ENCODE assay signal across 24 cellular contexts in genomic region chr13:99436013-99436412, GRCh38.
A peak's percentile ranks its signal among the peaks of the same experiment; 100 is the strongest.
DNase-seq lines count a peak whose midpoint lies in the region; ATAC-seq, FAIRE-seq and TF ChIP-seq lines count a peak whose summit lies in the region.
"Had no signal": no experiment of that assay in that cellular context is flagged by ENCODE, and none has a peak within 500 bp of the region (broad histone marks: within the 10 kb centered on the region; RNA-seq: fewer than 3 reads in every experiment).

No MANE protein-coding gene starts in this region.

- no peaks in the 10 kb centered on the region for H3K79me2 ChIP-seq in HepG2 (ENCODE audit: insufficient read depth, low read length)
- H3K79me2 ChIP-seq: parathyroid adenoma had no signal

- H3K9me3 ChIP-seq in HepG2 (ENCODE audit: low read length) (no peaks in the 10 kb centered on the region), right lobe of liver (no peaks in the 10 kb centered on the region), ascending aorta (no peaks in the 10 kb centered on the region)
- H3K9me3 ChIP-seq: upper lobe of left lung had no signal

- H3K9me3 Mint-ChIP-seq in T-cell: no peaks in the 10 kb centered on the region
- H3K9me3 Mint-ChIP-seq in dendritic cell treated with granulocyte-macrophage colony-stimulating factor and Interleukin-4, amounts not matched to agents 40 ng/mL and 50 ng/mL, for 4 days: no peaks in the 10 kb centered on the region
- H3K9me3 Mint-ChIP-seq in stimulated activated memory B cell treated with anti-CD40 and anti-IgM and Interleukin-4, amounts not matched to agents 10 μg/mL and 1 μg/mL and 100 μg/mL, for 72 hours: peaks cover 3% of the 10 kb centered on the region

- POLR2A ChIA-PET in HepG2 (lab: Yijun Ruan, JAX) (interaction anchor here (1.0 kb wide), 1 partner anchor 235 kb away, joined by 5 read pairs; the partner anchor contains the start of gene UBAC2), T-cell (lab: Charles Lee) (interaction anchor here (0.5 to 1.6 kb wide), 9 partner anchors 15 to 164 kb away, joined by 3 to 11 read pairs (median 3); no protein-coding TSS in a partner anchor)

- no TSS peak for BruUV-seq in HepG2 (replicated peaks; lab: Mats Ljungman, UMichigan)

- no peak overlapping the region for H3K9ac ChIP-seq in HepG2 (ENCODE audit: insufficient read depth, low read depth, low read length)
- H3K9ac ChIP-seq: parathyroid adenoma had no signal

- CTCF ChIA-PET in HepG2 (lab: Yijun Ruan, JAX; ENCODE audit: low intra/inter-chr PET ratio, low total read pairs): interaction anchor here (1.6 to 4.3 kb wide), 3 partner anchors 49 to 263 kb away, joined by 4 to 70 read pairs (median 45); no protein-coding TSS in a partner anchor
- CTCF ChIA-PET in T-cell (lab: Charles Lee): interaction anchor here (0.5 to 5.6 kb wide), 65 partner anchors 10 to 891 kb away, joined by 3 to 195 read pairs (median 5); partner anchors contain the start of genes TM9SF2 (in 2 of the 2), GPR18 (in 1 of the 2), GPR183 (in 1 of the 2) and UBAC2 (in 1 of the 2)

- no peaks in the 10 kb centered on the region for H4K20me1 ChIP-seq in HepG2 (ENCODE audit: insufficient read depth, low read length)

- no peak for FAIRE-seq in HepG2 (lab: Jason Lieb, UNC)
- FAIRE-seq: H1, HTR-8/SVneo had no signal

- H3K4me3 Mint-ChIP-seq in T-cell: peak overlapping the region in 1 of 3 donors; percentile 84
- no peak overlapping the region for H3K4me3 Mint-ChIP-seq in dendritic cell treated with granulocyte-macrophage colony-stimulating factor and Interleukin-4, amounts not matched to agents 40 ng/mL and 50 ng/mL, for 4 days
- no peak overlapping the region for H3K4me3 Mint-ChIP-seq in stimulated activated memory B cell treated with anti-CD40 and anti-IgM and Interleukin-4, amounts not matched to agents 10 μg/mL and 1 μg/mL and 100 μg/mL, for 72 hours

- H3K27ac ChIP-seq in HepG2 (ENCODE audit: extremely low read length, insufficient read depth, low read length) (no peak overlapping the region), right lobe of liver (no peak overlapping the region), ascending aorta (no peak overlapping the region)
- H3K27ac ChIP-seq: parathyroid adenoma, upper lobe of left lung had no signal

- ATAC-seq in HepG2 (no peak), right lobe of liver (no peak), T-cell (replicated peaks in 1 of 4) (no peak)
- ATAC-seq in stimulated activated memory B cell treated with anti-CD40 and anti-IgM and Interleukin-4, amounts not matched to agents 10 μg/mL and 1 μg/mL and 100 μg/mL, for 72 hours: no peak

- TF ChIP-seq RAD21 in HepG2 (CRISPR knock-in tag; IDR thresholded peaks at IDR 0.05): no peak

- no peak overlapping the region for H3K4me3 ChIP-seq in HepG2 (replicated peaks in 1 of 3; ENCODE audit: insufficient read depth in 1 of 3, low read depth in 2 of 3, low read length in 3 of 3)
- no peak overlapping the region for H3K4me3 ChIP-seq in right lobe of liver
- no peak overlapping the region for H3K4me3 ChIP-seq in ascending aorta
- H3K4me3 ChIP-seq: upper lobe of left lung had no signal

- H2AFZ ChIP-seq in HepG2 (ENCODE audit: low read length): no peak overlapping the region

- peaks cover 63 to 66% (median 63%) of the 10 kb centered on the region in 3 donors for H3K4me1 Mint-ChIP-seq in T-cell
- peaks cover 61% of the 10 kb centered on the region for H3K4me1 Mint-ChIP-seq in dendritic cell treated with granulocyte-macrophage colony-stimulating factor and Interleukin-4, amounts not matched to agents 40 ng/mL and 50 ng/mL, for 4 days (ENCODE audit: low read depth)
- peaks cover 78% of the 10 kb centered on the region for H3K4me1 Mint-ChIP-seq in stimulated activated memory B cell treated with anti-CD40 and anti-IgM and Interleukin-4, amounts not matched to agents 10 μg/mL and 1 μg/mL and 100 μg/mL, for 72 hours

- H3K36me3 Mint-ChIP-seq in T-cell: no peaks in the 10 kb centered on the region
- peaks cover 5% of the 10 kb centered on the region for H3K36me3 Mint-ChIP-seq in dendritic cell treated with granulocyte-macrophage colony-stimulating factor and Interleukin-4, amounts not matched to agents 40 ng/mL and 50 ng/mL, for 4 days (ENCODE audit: low read depth)
- no peaks in the 10 kb centered on the region for H3K36me3 Mint-ChIP-seq in stimulated activated memory B cell treated with anti-CD40 and anti-IgM and Interleukin-4, amounts not matched to agents 10 μg/mL and 1 μg/mL and 100 μg/mL, for 72 hours
- H3K36me3 Mint-ChIP-seq: brain had no signal

- peak; percentile 11 for DNase-seq in HepG2 (ENCODE audit: low spot score)
- no peak for DNase-seq in right lobe of liver
- no peak for DNase-seq in T-cell
- DNase-seq in NCI-H526 treated with DMSO at 0.1 percent for 48 hours (lab: John Stamatoyannopoulos, UW): no peak
- DNase-seq in ascending aorta (ENCODE audit: low spot score in 2 of 2): no peak
- no peak for DNase-seq in GM13977 (ENCODE audit: low spot score)
- DNase-seq: activated gamma-delta T cell treated with Interleukin-2 at 50 U/mL for 16 hours; COR-L47; cortex of kidney; hippocampal formation; islet precursor cell; Karpas-422; NCI-H1105 treated with DMSO at 0.1 percent for 48 hours; NCI-H2107; NCI-H524 treated with DMSO at 0.1 percent for 48 hours; SHP77; stimulated activated CD4-positive, alpha-beta T cell treated with anti-CD3 and anti-CD28 coated beads, Interleukin-2, amount 100 ng/mL, for 24 hours had no signal

- in situ Hi-C loops in HepG2 (cut with HindIII; ENCODE audit: extremely low pct_ligation_motif_present, low pct_unique_long_range_greater_than_20kb): loop anchor here (5.0 to 10.0 kb wide), 2 partner anchors 171 to 259 kb away; no protein-coding TSS in a partner anchor
- in situ Hi-C loops in GM13977 (cut with MboI; ENCODE audit: low pct_unique_long_range_greater_than_20kb, low sequenced_read_pairs, unreplicated experiment): loop anchor here (5.0 to 10.0 kb wide), 3 partner anchors 49 to 261 kb away; no protein-coding TSS in a partner anchor

- no peak overlapping the region for H3K4me2 ChIP-seq in HepG2 (ENCODE audit: low read depth, low read length)

- no peaks in the 10 kb centered on the region for H3K27me3 Mint-ChIP-seq in T-cell
- H3K27me3 Mint-ChIP-seq in dendritic cell treated with granulocyte-macrophage colony-stimulating factor and Interleukin-4, amounts not matched to agents 40 ng/mL and 50 ng/mL, for 4 days: peaks cover 18% of the 10 kb centered on the region
- no peaks in the 10 kb centered on the region for H3K27me3 Mint-ChIP-seq in stimulated activated memory B cell treated with anti-CD40 and anti-IgM and Interleukin-4, amounts not matched to agents 10 μg/mL and 1 μg/mL and 100 μg/mL, for 72 hours

- TF ChIP-seq CTCF in HepG2 (CRISPR knock-in tag; IDR thresholded peaks at IDR 0.05) (no peak), right lobe of liver (IDR thresholded peaks at IDR 0.05) (no peak), ascending aorta (IDR thresholded peaks at IDR 0.05) (no peak), GM13977 (IDR thresholded peaks at IDR 0.05; ENCODE audit: extremely low read depth, insufficient read depth, missing control alignments) (no peak)

- H3K4me1 ChIP-seq in HepG2 (ENCODE audit: insufficient read depth, low read length) (peaks cover 40% of the 10 kb centered on the region), right lobe of liver (no peaks in the 10 kb centered on the region), ascending aorta (no peaks in the 10 kb centered on the region)
- H3K4me1 ChIP-seq: parathyroid adenoma had no signal

- H3K27ac Mint-ChIP-seq in T-cell: peak overlapping the region; percentile 87 to 95
- peak overlapping the region; percentile 95 for H3K27ac Mint-ChIP-seq in dendritic cell treated with granulocyte-macrophage colony-stimulating factor and Interleukin-4, amounts not matched to agents 40 ng/mL and 50 ng/mL, for 4 days
- peak overlapping the region; percentile 93 for H3K27ac Mint-ChIP-seq in stimulated activated memory B cell treated with anti-CD40 and anti-IgM and Interleukin-4, amounts not matched to agents 10 μg/mL and 1 μg/mL and 100 μg/mL, for 72 hours

- TF ChIP-seq POLR2A in HepG2 (IDR thresholded peaks at IDR 0.05; ENCODE audit: insufficient read depth in 1 of 2, low read depth in 2 of 2, low read length in 2 of 2): no peak
- TF ChIP-seq POLR2A in right lobe of liver (IDR thresholded peaks at IDR 0.05): no peak

- intact Hi-C loops in HepG2 (cut with micrococcal nuclease; ENCODE audit: unreplicated experiment): no loop called here
- intact Hi-C loops in right lobe of liver (cut with DNase I): loop anchor here (5.0 to 10.0 kb wide), 3 partner anchors 169 to 261 kb away; no protein-coding TSS in a partner anchor
- intact Hi-C loops in dendritic cell treated with granulocyte-macrophage colony-stimulating factor and Interleukin-4, amounts not matched to agents 40 ng/mL and 50 ng/mL, for 4 days (cut with micrococcal nuclease): no loop called here
- intact Hi-C loops in ascending aorta (cut with DNase I): loop anchor here (2.0 kb wide), 1 partner anchor 167 kb away; no protein-coding TSS in a partner anchor

- 2% methylated on average over 3 of the region's 3 CpGs for WGBS in HepG2 (ENCODE audit: low lambda C conversion rate)
- 44% methylated on average over 3 of the region's 3 CpGs for WGBS in right lobe of liver (ENCODE audit: insufficient coverage, low coverage, low lambda C conversion rate, missing lambda C conversion rate)

- no peak for TF ChIP-seq EP300 in HepG2 (IDR thresholded peaks at IDR 0.05; ENCODE audit: low read depth in 2 of 2, low read length in 2 of 2)
- TF ChIP-seq EP300 in HepG2 (CRISPR knock-in tag; IDR thresholded peaks at IDR 0.05; ENCODE audit: borderline replicate concordance): no peak

- H3K36me3 ChIP-seq in HepG2 (replicated peaks in 1 of 2; ENCODE audit: control insufficient read depth in 1 of 2, insufficient read depth in 2 of 2, low read length in 2 of 2) (no peaks in the 10 kb centered on the region), right lobe of liver (no peaks in the 10 kb centered on the region), ascending aorta (no peaks in the 10 kb centered on the region)
- H3K36me3 ChIP-seq: upper lobe of left lung had no signal

- H3K27me3 ChIP-seq in HepG2 (ENCODE audit: control insufficient read depth in 1 of 2, insufficient read depth in 2 of 2, low read length in 2 of 2): peaks cover 0 to 14% of the 10 kb centered on the region in 2 experiments; a peak in 4 of 5 replicates
- no peaks in the 10 kb centered on the region for H3K27me3 ChIP-seq in right lobe of liver
- H3K27me3 ChIP-seq in ascending aorta: no peaks in the 10 kb centered on the region
- H3K27me3 ChIP-seq: upper lobe of left lung had no signal

Comparison
In these comparisons a context has a peak if more than half of its experiments do, and no peak if none do; other contexts are left out.
1. intact Hi-C loops: an anchor here in right lobe of liver (5.0 to 10.0 kb wide) and ascending aorta (2.0 kb wide); none called in HepG2 and dendritic cell treated with granulocyte-macrophage colony-stimulating factor and Interleukin-4, amounts not matched to agents 40 ng/mL and 50 ng/mL, for 4 days.